10 cellular contexts compared by ENCODE assay signal in genomic region chr5:143413964-143414669, GRCh38. TPM values are rescaled to one million over a fixed set of nuclear protein-coding genes. Genes with fewer than 3 reads are reported as not detected.
DNase-seq lines count a peak whose midpoint lies in the region; ATAC-seq and TF ChIP-seq lines count a peak whose summit lies in the region.
"Had no signal": no experiment of that assay in that cellular context is flagged by ENCODE, and none has a peak within 500 bp of the region (broad histone marks: within the 10 kb centered on the region; RNA-seq: fewer than 3 reads in every experiment).

No MANE protein-coding gene starts in this region.

- WGBS in psoas muscle, 3 donors = 18 to 31% (median 20%) methylated on average over 4 of the region's 4 CpGs

- POLR2A ChIA-PET in activated CD4-positive, alpha-beta T cell treated with anti-CD3 and anti-CD28 coated beads, Interleukin-2, amount 10 ng/mL, durations not matched to agents 7 days and 5 days (lab: Charles Lee) = no interaction called here

- CTCF ChIA-PET in activated CD4-positive, alpha-beta T cell treated with anti-CD3 and anti-CD28 coated beads, Interleukin-2, amount 10 ng/mL, durations not matched to agents 7 days and 5 days (lab: Charles Lee) = interaction anchor here (0.6 to 1.8 kb wide), 3 partner anchors 10 to 415 kb away, joined by 3 to 10 read pairs (median 3); partner anchors contain the start of gene NR3C1

- H3K4me3 Mint-ChIP-seq in activated CD4-positive, alpha-beta T cell treated with anti-CD3 and anti-CD28 coated beads, Interleukin-2, amount 10 ng/mL, durations not matched to agents 7 days and 5 days = peak overlapping the region; percentile 14
- H3K4me3 Mint-ChIP-seq: activated naive CD8-positive, alpha-beta T cell had no signal

- no peaks in the 10 kb centered on the region for H3K36me3 Mint-ChIP-seq in activated CD4-positive, alpha-beta T cell treated with anti-CD3 and anti-CD28 coated beads, Interleukin-2, amount 10 ng/mL, durations not matched to agents 7 days and 5 days (ENCODE audit: low read depth)

- peaks cover 28% of the 10 kb centered on the region for H3K4me1 Mint-ChIP-seq in activated CD4-positive, alpha-beta T cell treated with anti-CD3 and anti-CD28 coated beads, Interleukin-2, amount 10 ng/mL, durations not matched to agents 7 days and 5 days

- peak overlapping the region; percentile 46 for H3K27ac Mint-ChIP-seq in activated CD4-positive, alpha-beta T cell treated with anti-CD3 and anti-CD28 coated beads, Interleukin-2, amount 10 ng/mL, durations not matched to agents 7 days and 5 days

- no peak for DNase-seq in activated CD4-positive, alpha-beta T cell treated with anti-CD3 and anti-CD28 coated beads, Interleukin-2, amount 10 ng/mL, durations not matched to agents 7 days and 5 days
- no peak for DNase-seq in activated CD4-positive, alpha-beta T cell treated with anti-CD3 and anti-CD28 coated beads, Interleukin-2, amount 50 U/mL, for 1 hour
- DNase-seq in psoas muscle (peak; percentile 15 to 61), NCI-H2227 (lab: John Stamatoyannopoulos, UW; ENCODE audit: unreplicated experiment) (no peak), T1000 (lab: John Stamatoyannopoulos, UW) (no peak)
- no peak for DNase-seq in stimulated activated CD8-positive, alpha-beta memory T cell treated with anti-CD3 and anti-CD28 coated beads, Interleukin-4, amount 100 ng/mL, for 48 hours
- DNase-seq: SK-N-SH had no signal

- no peak for TF ChIP-seq CTCF in psoas muscle (IDR thresholded peaks at IDR 0.05)

- intact Hi-C loops in psoas muscle (cut with DNase I) = loop anchor here (10.0 kb wide), 2 partner anchors 411 to 551 kb away; no protein-coding TSS in a partner anchor

- H3K4me3 ChIP-seq in psoas muscle = no peak overlapping the region

- H3K4me1 ChIP-seq in psoas muscle = peaks cover 4% of the 10 kb centered on the region

- ATAC-seq in GM21825 (IDR thresholded peaks at IDR 0.05; ENCODE audit: unreplicated experiment) = peak; percentile 75
- ATAC-seq in HG03571 (IDR thresholded peaks at IDR 0.05; ENCODE audit: unreplicated experiment) = peak; percentile 67
- ATAC-seq in psoas muscle = peak; percentile 44 to 92 (median 88)

- H3K27me3 Mint-ChIP-seq in activated CD4-positive, alpha-beta T cell treated with anti-CD3 and anti-CD28 coated beads, Interleukin-2, amount 10 ng/mL, durations not matched to agents 7 days and 5 days = no peaks in the 10 kb centered on the region
- H3K27me3 Mint-ChIP-seq: activated naive CD8-positive, alpha-beta T cell had no signal

- H3K27me3 ChIP-seq in psoas muscle (ENCODE audit: insufficient read depth in 3 of 3, low read length in 2 of 3) = no peaks in the 10 kb centered on the region

- no peaks in the 10 kb centered on the region for H3K9me3 ChIP-seq in psoas muscle
- H3K9me3 ChIP-seq: SK-N-SH had no signal

- H3K9me3 Mint-ChIP-seq in activated CD4-positive, alpha-beta T cell treated with anti-CD3 and anti-CD28 coated beads, Interleukin-2, amount 10 ng/mL, durations not matched to agents 7 days and 5 days = no peaks in the 10 kb centered on the region

- H3K27ac ChIP-seq in psoas muscle = peak overlapping the region; percentile 2

- H3K36me3 ChIP-seq in psoas muscle (ENCODE audit: insufficient read depth in 1 of 2, low read depth in 1 of 2) = no peaks in the 10 kb centered on the region

RNA-seq across cellular contexts. Expression of gene NR3C1, which starts 10.6 kb away (rescaled TPM):
- total RNA-seq in activated CD4-positive, alpha-beta T cell treated with anti-CD3 and anti-CD28 coated beads, Interleukin-2, amount 10 ng/mL, durations not matched to agents 7 days and 5 days = 10 to 100 TPM; 62.7 to 73.1 TPM
- total RNA-seq in psoas muscle = 10 to 100 TPM; 55.8 to 89.7 (median 63.6) TPM
- polyA plus RNA-seq in psoas muscle = 10 to 100 TPM; 16.5 to 34.5 (median 26.2) TPM

Comparison
In these comparisons a context has a peak if more than half of its experiments do, and no peak if none do; other contexts are left out.
1. DNase-seq: peak in psoas muscle (2 of 2); none in activated CD4-positive, alpha-beta T cell treated with anti-CD3 and anti-CD28 coated beads, Interleukin-2, amount 10 ng/mL, durations not matched to agents 7 days and 5 days (single experiment), activated CD4-positive, alpha-beta T cell treated with anti-CD3 and anti-CD28 coated beads, Interleukin-2, amount 50 U/mL, for 1 hour (single experiment), NCI-H2227 (single experiment), stimulated activated CD8-positive, alpha-beta memory T cell treated with anti-CD3 and anti-CD28 coated beads, Interleukin-4, amount 100 ng/mL, for 48 hours (single experiment) and T1000 (single experiment).
2. Peak in every context shown above with its lines, with median percentiles within 50 percentile points of each other: ATAC-seq.